Comparison of ENCODE assay signal across 11 cellular contexts in genomic region chr12:106999444-106999843, GRCh38.
"Had no signal": no experiment of that assay in that cellular context is flagged by ENCODE, and none has a peak within 500 bp of the region (broad histone marks: within the 10 kb centered on the region; RNA-seq: fewer than 3 reads in every experiment).

No MANE protein-coding gene starts in this region.

- DNase-seq: activated CD4-positive, alpha-beta T cell treated with anti-CD3 and anti-CD28 coated beads, Interleukin-2, amount 50 U/mL, for 1 hour; activated CD8-positive, alpha-beta memory T cell treated with anti-CD3 and anti-CD28 coated beads for 24 hours; activated naive CD8-positive, alpha-beta T cell treated with anti-CD3 and anti-CD28 coated beads for 36 hours; aorta; foreskin melanocyte; head of caudate nucleus; ovary; stimulated activated CD4-positive, alpha-beta T cell treated with anti-CD3 and anti-CD28 coated beads, Interleukin-12 subunit alpha, Interleukin-12 subunit beta, amount 100 ng/mL, for 4 hours; stimulated activated CD4-positive, alpha-beta T cell treated with anti-CD3 and anti-CD28 coated beads, Interleukin-2, amount 100 ng/mL, for 24 hours had no signal

- H3K4me1 Mint-ChIP-seq: activated naive CD8-positive, alpha-beta T cell treated with anti-CD3 and anti-CD28 coated beads for 36 hours; neural crest cell had no signal

- H3K27me3 Mint-ChIP-seq: activated naive CD8-positive, alpha-beta T cell treated with anti-CD3 and anti-CD28 coated beads for 36 hours had no signal

- H3K9me3 Mint-ChIP-seq: activated naive CD8-positive, alpha-beta T cell treated with anti-CD3 and anti-CD28 coated beads for 36 hours; T-helper 2 cell treated with Interferon-gamma antibody and Interleukin-4, amounts not matched to agents 5 μg/mL and 100 μg/mL, for 36 hours had no signal

- H3K4me3 Mint-ChIP-seq: activated naive CD8-positive, alpha-beta T cell treated with anti-CD3 and anti-CD28 coated beads for 36 hours; neural crest cell; T-helper 2 cell treated with Interferon-gamma antibody and Interleukin-4, amounts not matched to agents 5 μg/mL and 100 μg/mL, for 36 hours had no signal

- H3K27ac Mint-ChIP-seq: activated naive CD8-positive, alpha-beta T cell treated with anti-CD3 and anti-CD28 coated beads for 36 hours; T-helper 2 cell treated with Interferon-gamma antibody and Interleukin-4, amounts not matched to agents 5 μg/mL and 100 μg/mL, for 36 hours had no signal
